Comparison of ENCODE assay signal across 9 cellular contexts in the genomic region with DNA sequence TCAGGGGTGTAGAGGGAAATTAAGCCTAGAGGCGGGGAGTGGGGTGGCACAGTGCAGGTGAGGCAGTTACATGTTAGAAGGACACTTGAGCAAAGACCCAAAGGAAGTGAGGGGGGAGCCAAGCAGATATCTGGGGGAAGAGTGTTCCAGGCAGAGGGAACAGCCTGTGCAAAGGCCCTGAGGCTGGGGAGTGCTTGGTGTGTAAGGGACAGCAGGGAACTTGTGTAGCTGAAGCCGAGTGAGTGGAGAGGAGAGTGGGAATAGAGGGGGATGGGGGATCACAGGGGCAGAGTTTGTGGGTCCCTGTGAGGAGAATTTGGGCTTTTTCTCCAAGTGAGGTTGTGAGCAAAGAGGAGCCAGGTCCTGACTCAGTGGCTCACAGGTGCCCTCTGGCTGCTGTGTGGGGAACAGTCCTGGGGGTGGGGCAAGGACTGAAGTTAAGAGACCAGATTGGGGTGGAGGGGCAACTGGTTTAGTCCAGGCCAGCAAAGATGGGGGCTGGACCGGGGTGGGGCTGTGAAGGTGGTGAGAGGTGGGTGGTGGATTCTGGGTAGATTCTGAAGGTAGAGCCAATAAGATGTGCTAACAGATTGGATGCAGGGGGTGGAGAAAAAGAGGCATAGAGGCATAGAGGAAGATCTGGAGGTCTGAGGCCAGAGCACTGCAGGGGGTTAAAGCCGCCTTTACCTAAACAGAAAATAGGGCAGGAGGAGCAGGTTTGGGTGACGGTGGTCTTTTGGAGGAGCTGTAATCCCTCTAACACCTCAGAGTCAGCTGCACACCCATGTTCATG.
A peak's percentile ranks its signal among the peaks of the same experiment; 100 is the strongest.
DNase-seq lines count a peak whose midpoint lies in the region; ATAC-seq, FAIRE-seq and TF ChIP-seq lines count a peak whose summit lies in the region.
"Had no signal": no experiment of that assay in that cellular context is flagged by ENCODE, and none has a peak within 500 bp of the region (broad histone marks: within the 10 kb centered on the region; RNA-seq: fewer than 3 reads in every experiment).

No MANE protein-coding gene starts in this region.

- H3K4me1 Mint-ChIP-seq in activated CD4-positive, alpha-beta memory T cell treated with anti-CD3 and anti-CD28 coated beads, Interleukin-2, amount 10 ng/mL, durations not matched to agents 7 days and 5 days: no peaks in the 10 kb centered on the region

- no peaks in the 10 kb centered on the region for H3K27me3 ChIP-seq in pancreas

- H3K36me3 ChIP-seq in pancreas: no peaks in the 10 kb centered on the region

- no peak overlapping the region for H3K27ac Mint-ChIP-seq in activated CD4-positive, alpha-beta memory T cell treated with anti-CD3 and anti-CD28 coated beads, Interleukin-2, amount 10 ng/mL, durations not matched to agents 7 days and 5 days

- WGBS in pancreas, 2 donors: 54 to 60% methylated on average over 5 of the region's 5 CpGs

- peaks cover 4% of the 10 kb centered on the region for H3K27me3 Mint-ChIP-seq in activated CD4-positive, alpha-beta memory T cell treated with anti-CD3 and anti-CD28 coated beads, Interleukin-2, amount 10 ng/mL, durations not matched to agents 7 days and 5 days

- peak; percentile 11 to 27 (median 24) for TF ChIP-seq CTCF in pancreas (IDR thresholded peaks at IDR 0.05)

- CTCF ChIA-PET in activated CD4-positive, alpha-beta memory T cell treated with anti-CD3 and anti-CD28 coated beads, Interleukin-2, amount 10 ng/mL, durations not matched to agents 7 days and 5 days (lab: Charles Lee): no interaction called here

- FAIRE-seq in pancreas (lab: Jason Lieb, UNC): no peak
- FAIRE-seq: A204.1 had no signal

- H3K9me3 Mint-ChIP-seq in activated CD4-positive, alpha-beta memory T cell treated with anti-CD3 and anti-CD28 coated beads, Interleukin-2, amount 10 ng/mL, durations not matched to agents 7 days and 5 days: no peaks in the 10 kb centered on the region

- H3K9me3 ChIP-seq in pancreas: no peaks in the 10 kb centered on the region

- H3K36me3 Mint-ChIP-seq in activated CD4-positive, alpha-beta memory T cell treated with anti-CD3 and anti-CD28 coated beads, Interleukin-2, amount 10 ng/mL, durations not matched to agents 7 days and 5 days (ENCODE audit: low read depth): no peaks in the 10 kb centered on the region

- DNase-seq in DMS 273 (lab: John Stamatoyannopoulos, UW; ENCODE audit: unreplicated experiment): peak; percentile 74
- no peak for DNase-seq in DMS 273 treated with DMSO at 0.1 percent for 48 hours (lab: John Stamatoyannopoulos, UW)
- peak; percentile 27 for DNase-seq in NCI-H1694 (lab: John Stamatoyannopoulos, UW)
- peak; percentile 60 for DNase-seq in activated CD4-positive, alpha-beta memory T cell treated with anti-CD3 and anti-CD28 coated beads, Interleukin-2, amount 10 ng/mL, durations not matched to agents 7 days and 5 days
- DNase-seq in pancreas: peak in 4 of 6 donors; percentile 4 to 36 (median 24)
- no peak for DNase-seq in SK-N-DZ (ENCODE audit: low spot score)

- ATAC-seq in esophagus mucosa (peak; percentile 76), pancreas (peak in 2 of 4 donors; percentile 57 to 77), GM21381 (IDR thresholded peaks at IDR 0.05; ENCODE audit: unreplicated experiment) (no peak)

- intact Hi-C loops in pancreas (cut with DNase I): no loop called here

- H3K4me1 ChIP-seq in pancreas: no peaks in the 10 kb centered on the region

- H3K27ac ChIP-seq in pancreas: no peak overlapping the region

- no peak overlapping the region for H3K4me3 Mint-ChIP-seq in activated CD4-positive, alpha-beta memory T cell treated with anti-CD3 and anti-CD28 coated beads, Interleukin-2, amount 10 ng/mL, durations not matched to agents 7 days and 5 days

- POLR2A ChIA-PET in activated CD4-positive, alpha-beta memory T cell treated with anti-CD3 and anti-CD28 coated beads, Interleukin-2, amount 10 ng/mL, durations not matched to agents 7 days and 5 days (lab: Charles Lee): no interaction called here

- no peak overlapping the region for H3K4me3 ChIP-seq in pancreas

Comparison
In these comparisons a context has a peak if more than half of its experiments do, and no peak if none do; other contexts are left out.
1. DNase-seq: peak in DMS 273 (single experiment), NCI-H1694 (single experiment), activated CD4-positive, alpha-beta memory T cell treated with anti-CD3 and anti-CD28 coated beads, Interleukin-2, amount 10 ng/mL, durations not matched to agents 7 days and 5 days (single experiment) and pancreas (4 of 6); none in DMS 273 treated with DMSO at 0.1 percent for 48 hours (single experiment) and SK-N-DZ (single experiment).